Comparison of ENCODE assay signal across 11 cellular contexts in the genomic region with DNA sequence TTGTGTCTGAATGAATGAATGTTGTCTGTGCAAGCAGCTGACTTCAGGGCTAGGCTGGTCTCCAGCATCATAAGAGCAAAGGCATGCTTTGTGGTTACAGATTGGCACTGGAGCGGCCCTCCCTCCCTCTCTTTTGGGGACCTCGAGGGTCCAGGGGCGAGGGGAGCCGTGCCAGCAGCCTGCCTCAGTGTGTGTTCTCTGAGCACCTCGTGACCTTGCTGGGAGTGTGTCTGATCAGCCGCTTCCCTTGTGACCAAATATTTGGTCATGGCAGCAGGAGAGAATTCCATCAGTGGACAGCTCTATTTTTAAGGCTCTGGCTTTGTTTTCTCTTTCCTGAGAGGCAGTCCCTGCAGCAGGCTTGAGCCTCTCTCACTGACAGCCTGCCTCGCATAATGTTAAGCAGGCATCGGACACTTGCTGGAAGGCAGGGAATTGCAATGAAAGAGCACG.
DNase-seq lines count a peak whose midpoint lies in the region; ATAC-seq and TF ChIP-seq lines count a peak whose summit lies in the region.
"Had no signal": no experiment of that assay in that cellular context is flagged by ENCODE, and none has a peak within 500 bp of the region (broad histone marks: within the 10 kb centered on the region; RNA-seq: fewer than 3 reads in every experiment).

No MANE protein-coding gene starts in this region.

- intact Hi-C loops in vagina (cut with DNase I): no loop called here

- no peaks in the 10 kb centered on the region for H3K27me3 ChIP-seq in NT2/D1 (ENCODE audit: insufficient read depth, insufficient read length)
- H3K27me3 ChIP-seq in gastroesophageal sphincter: peaks cover 17% of the 10 kb centered on the region
- no peaks in the 10 kb centered on the region for H3K27me3 ChIP-seq in vagina
- H3K27me3 ChIP-seq: ascending aorta had no signal

- H3K36me3 ChIP-seq in NT2/D1 (ENCODE audit: insufficient read depth, insufficient read length, low read length): no peaks in the 10 kb centered on the region
- no peaks in the 10 kb centered on the region for H3K36me3 ChIP-seq in gastroesophageal sphincter
- no peaks in the 10 kb centered on the region for H3K36me3 ChIP-seq in vagina
- H3K36me3 ChIP-seq: ascending aorta, esophagus muscularis mucosa had no signal

- WGBS in gastroesophageal sphincter (ENCODE audit: low coverage in 1 of 2), 2 donors: 0 to 9% methylated on average over 1 to 7 of the region's 9 CpGs

- H3K9me3 ChIP-seq in NT2/D1 (ENCODE audit: insufficient read depth, low read length) (no peaks in the 10 kb centered on the region), gastroesophageal sphincter (no peaks in the 10 kb centered on the region), vagina (no peaks in the 10 kb centered on the region)
- H3K9me3 ChIP-seq: ascending aorta, esophagus muscularis mucosa had no signal

- no peak overlapping the region for H3K27ac ChIP-seq in gastroesophageal sphincter
- peak overlapping the region; percentile 74 for H3K27ac ChIP-seq in vagina
- H3K27ac ChIP-seq: ascending aorta, esophagus muscularis mucosa, RWPE1 had no signal

- TF ChIP-seq EP300 in gastroesophageal sphincter (IDR thresholded peaks at IDR 0.05): no peak

- TF ChIP-seq POLR2A in gastroesophageal sphincter (IDR thresholded peaks at IDR 0.05): no peak
- TF ChIP-seq POLR2A in vagina (IDR thresholded peaks at IDR 0.05): no peak

- peak; percentile 39 for ATAC-seq in gastroesophageal sphincter

- H3K4me1 ChIP-seq in NT2/D1 (ENCODE audit: insufficient read depth, insufficient read length) (peaks cover 13% of the 10 kb centered on the region), gastroesophageal sphincter (peaks cover 0 to 14% (median 5%) of the 10 kb centered on the region in 3 donors), vagina (peaks cover 9% of the 10 kb centered on the region)
- H3K4me1 ChIP-seq: ascending aorta had no signal

- peak overlapping the region; percentile 69 for H3K9ac ChIP-seq in NT2/D1 (ENCODE audit: insufficient read length, low read depth)

- DNase-seq in NT2/D1 (ENCODE audit: low read depth, low spot score): peak; percentile 46
- DNase-seq in myocyte (ENCODE audit: low read depth): peak; percentile 92
- DNase-seq in vagina (ENCODE audit: extremely low spot score in 2 of 2): no peak
- no peak for DNase-seq in SK-N-DZ (ENCODE audit: low spot score)
- DNase-seq in middle frontal gyrus (ENCODE audit: extremely low spot score, low spot score): no peak
- no peak for DNase-seq in DMS 273 treated with DMSO at 0.1 percent for 48 hours (lab: John Stamatoyannopoulos, UW)
- DNase-seq: DMS79 treated with DMSO at 0.1 percent for 48 hours had no signal

- TF ChIP-seq CTCF in gastroesophageal sphincter (IDR thresholded peaks at IDR 0.05) (no peak), vagina (IDR thresholded peaks at IDR 0.05) (no peak)

- peak overlapping the region; percentile 31 for H3K4me3 ChIP-seq in NT2/D1 (ENCODE audit: insufficient read length, low read depth)
- H3K4me3 ChIP-seq in gastroesophageal sphincter: no peak overlapping the region
- H3K4me3 ChIP-seq in vagina: peak overlapping the region; percentile 11 to 37
- H3K4me3 ChIP-seq: ascending aorta, esophagus muscularis mucosa had no signal

Comparison
In these comparisons a context has a peak if more than half of its experiments do, and no peak if none do; other contexts are left out.
1. DNase-seq: peak in NT2/D1 (single experiment) and myocyte (single experiment); none in vagina (0 of 2), SK-N-DZ (single experiment), middle frontal gyrus (single experiment) and DMS 273 treated with DMSO at 0.1 percent for 48 hours (single experiment).
2. H3K4me3 ChIP-seq: peak in NT2/D1 (single experiment) and vagina (2 of 2); none in gastroesophageal sphincter (0 of 2).